6 cellular contexts compared by ENCODE assay signal in the genomic region with DNA sequence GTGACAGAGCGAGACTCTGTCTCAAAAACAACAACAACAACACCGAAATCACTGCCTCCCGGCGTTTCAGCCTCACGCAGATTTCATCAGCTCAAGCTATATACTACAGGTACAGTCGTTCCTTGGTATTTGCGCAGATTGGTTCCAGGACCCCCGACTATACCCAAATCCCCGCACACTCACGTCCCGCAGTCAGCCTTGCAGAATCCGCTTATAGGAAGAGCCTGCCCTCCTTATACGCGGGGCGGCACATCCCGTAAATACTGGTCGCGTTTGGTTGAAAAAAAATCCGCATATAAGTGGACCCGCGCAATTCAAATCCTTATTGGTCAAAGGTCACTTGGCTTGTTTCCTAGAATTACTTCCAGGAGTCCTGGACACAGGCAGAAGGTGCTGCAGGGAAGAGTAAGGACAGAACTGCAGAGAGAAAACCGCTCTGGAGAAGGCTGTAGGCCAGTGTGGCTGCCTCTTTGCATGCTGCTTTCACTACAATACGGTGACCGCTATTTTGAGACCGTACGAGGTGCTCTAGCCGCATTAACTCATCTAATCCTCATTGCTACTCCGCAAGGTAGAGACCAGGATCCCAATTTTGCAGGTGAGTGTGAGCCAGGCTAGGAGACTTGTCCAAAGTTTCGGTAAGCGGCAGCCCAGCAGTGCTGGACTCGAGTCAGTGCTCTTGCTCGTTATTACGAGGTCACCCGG. TPM values are rescaled to one million over a fixed set of nuclear protein-coding genes. Genes with fewer than 3 reads are reported as not detected.
DNase-seq lines count a peak whose midpoint lies in the region; ATAC-seq, FAIRE-seq and TF ChIP-seq lines count a peak whose summit lies in the region.

No MANE protein-coding gene starts in this region.

- no peaks in the 10 kb centered on the region for H3K9me3 ChIP-seq in neuronal stem cell (replicated peaks in 1 of 2; ENCODE audit: control insufficient read depth in 2 of 2, insufficient read depth in 1 of 2, low read depth in 1 of 2, low read length in 2 of 2)

- POLR2A ChIA-PET in activated CD4-positive, alpha-beta T cell treated with anti-CD3 and anti-CD28 coated beads for 36 hours (lab: Charles Lee) = interaction anchor here (0.6 kb wide), 1 partner anchor 14 kb away, joined by 4 read pairs; no protein-coding TSS in a partner anchor

- no peak overlapping the region for H3K27ac ChIP-seq in neuronal stem cell (replicated peaks; ENCODE audit: low read length)

- no CpG with 5 or more reads among the region's 34 CpGs for WGBS in neuronal stem cell (ENCODE audit: extremely low coverage in 2 of 2, insufficient read length in 2 of 2, insufficient replicate concordance in 1 of 2), 2 donors

- H3K27me3 ChIP-seq in bronchial epithelial cell (ENCODE audit: control insufficient read depth, insufficient read depth, low read length) (no peaks in the 10 kb centered on the region), neuronal stem cell (ENCODE audit: control insufficient read depth in 3 of 3, insufficient read depth in 3 of 3, low read depth in 1 of 3, low read length in 3 of 3) (no peaks in the 10 kb centered on the region)

- H3K4ac ChIP-seq in neuronal stem cell (ENCODE audit: low read length) = no peak overlapping the region

- H3K4me1 Mint-ChIP-seq in activated CD4-positive, alpha-beta T cell treated with anti-CD3 and anti-CD28 coated beads for 36 hours = peaks cover 36% of the 10 kb centered on the region

- H2AFZ ChIP-seq in neuronal stem cell (ENCODE audit: low read length) = peak overlapping the region; percentile 94

- no peak overlapping the region for H4K8ac ChIP-seq in neuronal stem cell (ENCODE audit: low read depth, low read length)

- H3K9ac ChIP-seq in neuronal stem cell (ENCODE audit: low read depth, low read length, poor library complexity) = peak overlapping the region; percentile 91

- peak overlapping the region; percentile 67 for H3K27ac Mint-ChIP-seq in activated CD4-positive, alpha-beta T cell treated with anti-CD3 and anti-CD28 coated beads for 36 hours

- H3K4me3 ChIP-seq in bronchial epithelial cell (ENCODE audit: low read depth, low read length) = peak overlapping the region; percentile 97
- peak overlapping the region; percentile 98 to 99 for H3K4me3 ChIP-seq in neuronal stem cell (ENCODE audit: low read length in 2 of 2)

- DNase-seq in activated CD4-positive, alpha-beta T cell treated with anti-CD3 and anti-CD28 coated beads for 36 hours = no peak
- no peak for DNase-seq in activated CD4-positive, alpha-beta T cell treated with anti-CD3 and anti-CD28 coated beads, Interleukin-2, amount 50 U/mL, for 4 hours
- DNase-seq in bronchial epithelial cell (ENCODE audit: low read depth) (no peak), neuronal stem cell (ENCODE audit: low spot score) (no peak), RCC 7860 (ENCODE audit: low spot score) (no peak), hypothalamus (lab: John Stamatoyannopoulos, UW) (no peak)

- TF ChIP-seq CTCF in bronchial epithelial cell (IDR thresholded peaks at IDR 0.05; ENCODE audit: insufficient read depth, low read length, severe bottlenecking) = no peak

- H3K36me3 ChIP-seq in bronchial epithelial cell (ENCODE audit: control insufficient read depth, insufficient read depth, low read length) (peaks cover 12% of the 10 kb centered on the region), neuronal stem cell (replicated peaks in 1 of 2; ENCODE audit: control insufficient read depth in 2 of 2, insufficient read depth in 2 of 2, low read length in 2 of 2) (peaks cover 14 to 41% of the 10 kb centered on the region in 2 donors)

- H3K36me3 Mint-ChIP-seq in activated CD4-positive, alpha-beta T cell treated with anti-CD3 and anti-CD28 coated beads for 36 hours (ENCODE audit: low read depth) = peaks cover 28% of the 10 kb centered on the region

- no peak overlapping the region for H2BK15ac ChIP-seq in neuronal stem cell (ENCODE audit: low read length)

- H3K14ac ChIP-seq in neuronal stem cell (ENCODE audit: low read length) = peak overlapping the region; percentile 91

- peak overlapping the region; percentile 0 for H2BK5ac ChIP-seq in neuronal stem cell (ENCODE audit: low read length)

- peaks cover 4 to 11% of the 10 kb centered on the region in 2 donors for H3K4me1 ChIP-seq in neuronal stem cell (ENCODE audit: control insufficient read depth in 2 of 2, insufficient read depth in 1 of 2, low read depth in 1 of 2, low read length in 2 of 2)

- CTCF ChIA-PET in activated CD4-positive, alpha-beta T cell treated with anti-CD3 and anti-CD28 coated beads for 36 hours (lab: Charles Lee) = interaction anchor here (1.4 kb wide), 1 partner anchor 374 kb away, joined by 4 read pairs; no protein-coding TSS in a partner anchor

- no peak overlapping the region for H4K91ac ChIP-seq in neuronal stem cell (ENCODE audit: low read depth, low read length, poor library complexity)

- intact Hi-C loops in activated CD4-positive, alpha-beta T cell treated with anti-CD3 and anti-CD28 coated beads for 36 hours (cut with DNase I, micrococcal nuclease) = loop anchor here in 1 of 2 experiments (5.0 kb wide), 2 partner anchors 357 to 1643 kb away; partner anchors contain the start of gene UQCRC2

- H2BK120ac ChIP-seq in neuronal stem cell (ENCODE audit: low read depth, low read length) = no peak overlapping the region

- peak overlapping the region; percentile 79 for H3K4me3 Mint-ChIP-seq in activated CD4-positive, alpha-beta T cell treated with anti-CD3 and anti-CD28 coated beads for 36 hours

- H3K79me1 ChIP-seq in neuronal stem cell (ENCODE audit: low read depth, low read length) = peaks cover 5% of the 10 kb centered on the region

- H3K27me3 Mint-ChIP-seq in activated CD4-positive, alpha-beta T cell treated with anti-CD3 and anti-CD28 coated beads for 36 hours = no peaks in the 10 kb centered on the region

- H2BK12ac ChIP-seq in neuronal stem cell (ENCODE audit: low read length) = no peak overlapping the region

- no peak for ATAC-seq in activated CD4-positive, alpha-beta T cell treated with anti-CD3 and anti-CD28 coated beads for 36 hours

- peak overlapping the region; percentile 98 for H3K18ac ChIP-seq in neuronal stem cell (ENCODE audit: low read length)

- H3K9me3 Mint-ChIP-seq in activated CD4-positive, alpha-beta T cell treated with anti-CD3 and anti-CD28 coated beads for 36 hours (ENCODE audit: low read depth) = no peaks in the 10 kb centered on the region

- peak overlapping the region; percentile 93 for H3K4me2 ChIP-seq in neuronal stem cell (ENCODE audit: insufficient read depth, low read length, poor library complexity, severe bottlenecking)

- peak overlapping the region; percentile 73 for H3K23ac ChIP-seq in neuronal stem cell (ENCODE audit: low read depth, low read length, poor library complexity)

- FAIRE-seq in bronchial epithelial cell (lab: Jason Lieb, UNC) (no peak), RCC 7860 (lab: Jason Lieb, UNC) (no peak)

- H2AK5ac ChIP-seq in neuronal stem cell (ENCODE audit: low read depth, low read length) = peak overlapping the region; percentile 98

RNA-seq across cellular contexts. Expression of gene NDUFAB1, which starts 0.7 kb away (rescaled TPM):
- total RNA-seq in activated CD4-positive, alpha-beta T cell treated with anti-CD3 and anti-CD28 coated beads for 36 hours = 100 to 1,000 TPM in 1 of 2 experiments, 10 to 100 TPM in 1; 81.5 to 158 TPM
- 102 and 123 TPM in 2 replicates for total RNA-seq in bronchial epithelial cell
- 209 TPM for polyA plus RNA-seq in neuronal stem cell (2013, experiment 1 of 2)
- polyA plus RNA-seq in neuronal stem cell (2013, experiment 2 of 2) = 214 TPM

RNA-seq across cellular contexts. Expression of gene UBFD1, which starts 37.9 kb away (rescaled TPM):
- 10 to 100 TPM; 56.8 to 57.2 TPM for total RNA-seq in activated CD4-positive, alpha-beta T cell treated with anti-CD3 and anti-CD28 coated beads for 36 hours
- 18.4 and 25.5 TPM in 2 replicates for total RNA-seq in bronchial epithelial cell
- 38.4 TPM for polyA plus RNA-seq in neuronal stem cell (2013, experiment 1 of 2)
- polyA plus RNA-seq in neuronal stem cell (2013, experiment 2 of 2) = 36.9 TPM

RNA-seq across cellular contexts. Expression of gene EARS2, which starts 38.2 kb away (rescaled TPM):
- 10 to 100 TPM; 26.6 to 31.9 TPM for total RNA-seq in activated CD4-positive, alpha-beta T cell treated with anti-CD3 and anti-CD28 coated beads for 36 hours
- total RNA-seq in bronchial epithelial cell = 20.1 and 27.9 TPM in 2 replicates
- 12.1 TPM for polyA plus RNA-seq in neuronal stem cell (2013, experiment 1 of 2)
- 11.5 TPM for polyA plus RNA-seq in neuronal stem cell (2013, experiment 2 of 2)

RNA-seq across cellular contexts. Expression of gene PALB2, which starts 45.7 kb away (rescaled TPM):
- total RNA-seq in activated CD4-positive, alpha-beta T cell treated with anti-CD3 and anti-CD28 coated beads for 36 hours = 10 to 100 TPM; 23.1 to 23.5 TPM
- total RNA-seq in bronchial epithelial cell = 9.7 TPM in 2 replicates
- 17.5 TPM for polyA plus RNA-seq in neuronal stem cell (2013, experiment 1 of 2)
- polyA plus RNA-seq in neuronal stem cell (2013, experiment 2 of 2) = 19.2 TPM

RNA-seq across cellular contexts. Expression of gene DCTN5, which starts 45.9 kb away (rescaled TPM):
- total RNA-seq in activated CD4-positive, alpha-beta T cell treated with anti-CD3 and anti-CD28 coated beads for 36 hours = 10 to 100 TPM; 47.1 to 55.8 TPM
- 47.0 and 51.6 TPM in 2 replicates for total RNA-seq in bronchial epithelial cell
- polyA plus RNA-seq in neuronal stem cell (2013, experiment 1 of 2) = 28.2 TPM
- 30.8 TPM for polyA plus RNA-seq in neuronal stem cell (2013, experiment 2 of 2)
